In genomic region chr16:16036359-16036792, GRCh38 we compare ENCODE assay signal across 1 cellular context.
TF ChIP-seq lines count a peak whose summit lies in the region.

No MANE protein-coding gene starts in this region.

TF ChIP-seq in HepG2, 621 proteins besides CTCF, POLR2A, EP300 and RAD21 (continued from another document):
- TF ChIP-seq, protein P1, sequence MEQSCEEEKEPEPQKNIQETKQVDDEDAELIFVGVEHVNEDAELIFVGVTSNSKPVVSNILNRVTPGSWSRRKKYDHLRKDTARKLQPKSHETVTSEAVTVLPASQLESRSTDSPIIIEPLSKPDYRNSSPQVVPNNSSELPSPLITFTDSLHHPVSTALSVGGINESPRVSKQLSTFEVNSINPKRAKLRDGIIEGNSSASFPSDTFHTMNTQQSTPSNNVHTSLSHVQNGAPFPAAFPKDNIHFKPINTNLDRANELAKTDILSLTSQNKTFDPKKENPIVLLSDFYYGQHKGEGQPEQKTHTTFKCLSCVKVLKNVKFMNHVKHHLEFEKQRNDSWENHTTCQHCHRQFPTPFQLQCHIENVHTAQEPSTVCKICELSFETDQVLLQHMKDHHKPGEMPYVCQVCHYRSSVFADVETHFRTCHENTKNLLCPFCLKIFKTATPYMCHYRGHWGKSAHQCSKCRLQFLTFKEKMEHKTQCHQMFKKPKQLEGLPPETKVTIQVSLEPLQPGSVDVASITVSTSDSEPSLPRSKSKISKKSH (CRISPR knock-in tag; IDR thresholded peaks at IDR 0.05; ENCODE audit: borderline replicate concordance), result peak; percentile 40; the same call in 1 of the 2 replicates
- TF ChIP-seq ZNF263 (CRISPR knock-in tag; IDR thresholded peaks at IDR 0.05) (0 out of 2 replicates have a peak, but pooled peaks have one; percentile 29), ARNTL (CRISPR knock-in tag; IDR thresholded peaks at IDR 0.05) (no peak)
- TF ChIP-seq, protein P2, sequence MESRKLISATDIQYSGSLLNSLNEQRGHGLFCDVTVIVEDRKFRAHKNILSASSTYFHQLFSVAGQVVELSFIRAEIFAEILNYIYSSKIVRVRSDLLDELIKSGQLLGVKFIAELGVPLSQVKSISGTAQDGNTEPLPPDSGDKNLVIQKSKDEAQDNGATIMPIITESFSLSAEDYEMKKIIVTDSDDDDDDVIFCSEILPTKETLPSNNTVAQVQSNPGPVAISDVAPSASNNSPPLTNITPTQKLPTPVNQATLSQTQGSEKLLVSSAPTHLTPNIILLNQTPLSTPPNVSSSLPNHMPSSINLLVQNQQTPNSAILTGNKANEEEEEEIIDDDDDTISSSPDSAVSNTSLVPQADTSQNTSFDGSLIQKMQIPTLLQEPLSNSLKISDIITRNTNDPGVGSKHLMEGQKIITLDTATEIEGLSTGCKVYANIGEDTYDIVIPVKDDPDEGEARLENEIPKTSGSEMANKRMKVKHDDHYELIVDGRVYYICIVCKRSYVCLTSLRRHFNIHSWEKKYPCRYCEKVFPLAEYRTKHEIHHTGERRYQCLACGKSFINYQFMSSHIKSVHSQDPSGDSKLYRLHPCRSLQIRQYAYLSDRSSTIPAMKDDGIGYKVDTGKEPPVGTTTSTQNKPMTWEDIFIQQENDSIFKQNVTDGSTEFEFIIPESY (CRISPR knock-in tag; IDR thresholded peaks at IDR 0.05), result peak; percentile 74
- TF ChIP-seq, protein P3, sequence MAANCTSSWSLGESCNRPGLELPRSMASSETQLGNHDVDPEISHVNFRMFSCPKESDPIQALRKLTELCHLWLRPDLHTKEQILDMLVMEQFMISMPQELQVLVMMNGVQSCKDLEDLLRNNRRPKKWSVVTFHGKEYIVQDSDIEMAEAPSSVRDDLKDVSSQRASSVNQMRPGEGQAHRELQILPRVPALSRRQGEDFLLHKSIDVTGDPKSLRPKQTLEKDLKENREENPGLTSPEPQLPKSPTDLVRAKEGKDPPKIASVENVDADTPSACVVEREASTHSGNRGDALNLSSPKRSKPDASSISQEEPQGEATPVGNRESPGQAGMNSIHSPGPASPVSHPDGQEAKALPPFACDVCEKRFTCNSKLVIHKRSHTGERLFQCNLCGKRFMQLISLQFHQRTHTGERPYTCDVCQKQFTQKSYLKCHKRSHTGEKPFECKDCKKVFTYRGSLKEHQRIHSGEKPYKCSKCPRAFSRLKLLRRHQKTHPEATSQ (CRISPR knock-in tag; IDR thresholded peaks at IDR 0.05; ENCODE audit: borderline replicate concordance), result no peak
